Comparison of ENCODE assay signal across 15 cellular contexts in the genomic region with DNA sequence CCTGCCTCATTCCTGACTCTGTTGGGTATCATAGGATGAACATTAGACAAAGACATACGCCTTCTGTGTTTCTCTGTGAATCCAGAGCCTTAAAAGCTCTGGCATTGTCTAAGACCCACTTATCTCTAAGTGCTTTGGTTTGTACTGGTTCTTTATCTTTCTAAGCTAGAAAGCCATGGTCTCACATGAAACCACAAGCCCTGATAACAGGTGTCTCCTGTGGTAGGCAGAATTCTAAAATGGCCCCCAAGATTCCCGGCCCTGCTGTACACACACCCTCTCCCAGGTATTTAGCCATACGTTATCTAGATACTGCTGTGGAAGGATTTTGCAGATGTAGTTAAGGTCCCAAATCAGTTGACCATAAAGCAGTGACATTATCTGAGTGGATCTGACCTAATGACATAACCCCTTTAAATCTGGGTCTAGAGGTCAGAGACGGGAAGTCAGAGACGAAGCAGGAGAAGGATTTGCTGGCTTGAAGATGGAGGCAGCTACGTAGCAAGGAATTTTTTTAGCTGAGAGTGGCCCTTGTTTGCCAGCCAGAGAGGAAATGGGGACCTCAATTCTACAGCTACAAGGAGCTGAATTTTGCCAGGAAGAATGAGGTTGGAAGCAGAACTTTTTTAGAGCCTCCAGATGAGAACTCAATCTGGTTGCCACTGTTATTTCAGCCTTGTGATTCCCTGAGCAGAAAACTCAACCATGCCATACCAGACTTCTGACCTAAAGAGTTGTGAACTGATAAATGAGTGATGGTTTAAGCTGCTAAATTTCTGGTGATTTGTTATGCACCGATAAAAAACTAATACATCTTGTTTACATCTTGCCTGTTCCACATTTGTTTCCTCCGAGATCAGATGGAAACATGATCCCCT.
DNase-seq lines count a peak whose midpoint lies in the region; ATAC-seq and TF ChIP-seq lines count a peak whose summit lies in the region.
"Had no signal": no experiment of that assay in that cellular context is flagged by ENCODE, and none has a peak within 500 bp of the region (broad histone marks: within the 10 kb centered on the region; RNA-seq: fewer than 3 reads in every experiment).

No MANE protein-coding gene starts in this region.

- H3K9ac ChIP-seq in H9 (ENCODE audit: extremely low read depth, insufficient read length, low read length) (no peak overlapping the region), mammary epithelial cell (ENCODE audit: insufficient read depth, low read length) (no peak overlapping the region), neuronal stem cell (ENCODE audit: low read depth, low read length, poor library complexity) (no peak overlapping the region)

- no peak overlapping the region for H3K4me2 ChIP-seq in H9 (ENCODE audit: insufficient read depth, insufficient read length, low read length)
- H3K4me2 ChIP-seq in mammary epithelial cell (ENCODE audit: insufficient read depth, low read depth, low read length) = peak overlapping the region; percentile 57
- H3K4me2 ChIP-seq in neuronal stem cell (ENCODE audit: insufficient read depth, low read length, poor library complexity, severe bottlenecking) = no peak overlapping the region

- H2BK5ac ChIP-seq in H9 (ENCODE audit: insufficient read length, low read length) = no peak overlapping the region
- H2BK5ac ChIP-seq in neuronal stem cell (ENCODE audit: low read length) = no peak overlapping the region

- H3K14ac ChIP-seq in H9 (ENCODE audit: insufficient read depth, low read length) (no peak overlapping the region), neuronal stem cell (ENCODE audit: low read length) (no peak overlapping the region)

- H4K8ac ChIP-seq in H9 (replicated peaks; ENCODE audit: insufficient read length, low read depth, low read length) = no peak overlapping the region
- no peak overlapping the region for H4K8ac ChIP-seq in neuronal stem cell (ENCODE audit: low read depth, low read length)

- DNase-seq in H9 = no peak
- DNase-seq in NCI-H345 (lab: John Stamatoyannopoulos, UW) = peak; percentile 34
- DNase-seq in mammary epithelial cell = no peak
- DNase-seq in neuronal stem cell (ENCODE audit: low spot score) = no peak
- DNase-seq in KBM-7 = no peak
- DNase-seq: activated CD4-positive, alpha-beta T cell treated with anti-CD3 and anti-CD28 coated beads for 36 hours; activated effector memory CD4-positive, alpha-beta T cell treated with anti-CD3 and anti-CD28 coated beads, Interleukin-2, amount 50 U/mL, for 16 hours; amygdala; Calu3; left colon; NCI-H524 treated with DMSO at 0.1 percent for 48 hours had no signal

- H3K27me3 ChIP-seq in H9 (ENCODE audit: insufficient read depth, low read length) = no peaks in the 10 kb centered on the region
- no peaks in the 10 kb centered on the region for H3K27me3 ChIP-seq in mammary epithelial cell (ENCODE audit: insufficient read depth, low read length)
- no peaks in the 10 kb centered on the region for H3K27me3 ChIP-seq in neuronal stem cell (ENCODE audit: control insufficient read depth in 3 of 3, insufficient read depth in 3 of 3, low read depth in 1 of 3, low read length in 3 of 3)

- BruUV-seq in mammary epithelial cell (replicated peaks; lab: Mats Ljungman, UMichigan) = no TSS peak

- H3K36me3 ChIP-seq in mammary epithelial cell (ENCODE audit: insufficient read depth, low read length) = no peaks in the 10 kb centered on the region
- no peaks in the 10 kb centered on the region for H3K36me3 ChIP-seq in neuronal stem cell (replicated peaks in 1 of 2; ENCODE audit: control insufficient read depth in 2 of 2, insufficient read depth in 2 of 2, low read length in 2 of 2)

- WGBS in H9 (ENCODE audit: extremely low coverage, insufficient read length, low lambda C conversion rate) = no CpG with 5 or more reads among the region's 8 CpGs
- 77% methylated on average over 8 of the region's 8 CpGs for WGBS in mammary epithelial cell (ENCODE audit: low coverage, missing lambda C conversion rate)
- WGBS in neuronal stem cell (ENCODE audit: extremely low coverage in 2 of 2, insufficient read length in 2 of 2, insufficient replicate concordance in 1 of 2), 2 donors = no CpG with 5 or more reads among the region's 8 CpGs

- H2BK12ac ChIP-seq in H9 (ENCODE audit: insufficient read length, low read depth, low read length) (no peak overlapping the region), neuronal stem cell (ENCODE audit: low read length) (no peak overlapping the region)

- H3K4me3 ChIP-seq in mammary epithelial cell (replicated peaks in 1 of 3; ENCODE audit: insufficient read depth in 1 of 3, low read depth in 2 of 3, low read length in 3 of 3) (no peak overlapping the region), neuronal stem cell (ENCODE audit: low read length in 2 of 2) (no peak overlapping the region)

- dilution Hi-C loops in mammary epithelial cell (cut with HindIII; ENCODE audit: low sequenced_read_pairs) = loop anchor here (5.0 kb wide), 1 partner anchor 34 kb away; no protein-coding TSS in a partner anchor

- H3K4me3 Mint-ChIP-seq in H9 = no peak overlapping the region
- H3K4me3 Mint-ChIP-seq: activated CD4-positive, alpha-beta T cell treated with anti-CD3 and anti-CD28 coated beads for 36 hours; B cell had no signal

- H3K4me1 ChIP-seq in H9 (ENCODE audit: insufficient read depth, low read length) (peaks cover 15% of the 10 kb centered on the region; the same call in 1 of the 2 replicates), mammary epithelial cell (ENCODE audit: insufficient read depth, low read length) (peaks cover 44% of the 10 kb centered on the region), neuronal stem cell (ENCODE audit: control insufficient read depth in 2 of 2, insufficient read depth in 1 of 2, low read depth in 1 of 2, low read length in 2 of 2) (peaks cover 10 to 19% of the 10 kb centered on the region in 2 donors)

- peak overlapping the region in 2 of 3 experiments; percentile 74 to 83; a peak in 5 of 7 replicates for H3K27ac Mint-ChIP-seq in H9
- H3K27ac Mint-ChIP-seq: activated CD4-positive, alpha-beta T cell treated with anti-CD3 and anti-CD28 coated beads for 36 hours; B cell had no signal

- H2AK5ac ChIP-seq in H9 (ENCODE audit: insufficient read length, low read length) (no peak overlapping the region), neuronal stem cell (ENCODE audit: low read depth, low read length) (no peak overlapping the region)

- H3K23ac ChIP-seq in H9 (ENCODE audit: insufficient read length, low read depth, low read length) (no peak overlapping the region), neuronal stem cell (ENCODE audit: low read depth, low read length, poor library complexity) (no peak overlapping the region)

- in situ Hi-C loops in mammary epithelial cell (cut with MboI; ENCODE audit: low sequenced_read_pairs in 2 of 2) (no loop called here), KBM-7 (cut with MboI; ENCODE audit: low pct_unique_long_range_greater_than_20kb, low sequenced_read_pairs) (no loop called here)

- ATAC-seq in GM21367 (IDR thresholded peaks at IDR 0.05; ENCODE audit: unreplicated experiment) (no peak), GM18498 (IDR thresholded peaks at IDR 0.05; ENCODE audit: unreplicated experiment) (no peak), GM19035 (IDR thresholded peaks at IDR 0.05; ENCODE audit: unreplicated experiment) (no peak)
- ATAC-seq: activated CD4-positive, alpha-beta T cell treated with anti-CD3 and anti-CD28 coated beads for 36 hours; left colon had no signal

- H3K9me3 ChIP-seq in H9 (ENCODE audit: control insufficient read depth, low read depth, low read length) = no peaks in the 10 kb centered on the region
- H3K9me3 ChIP-seq in mammary epithelial cell (replicated peaks; ENCODE audit: insufficient read depth, low read length) = no peaks in the 10 kb centered on the region
- H3K9me3 ChIP-seq in neuronal stem cell (replicated peaks in 1 of 2; ENCODE audit: control insufficient read depth in 2 of 2, insufficient read depth in 1 of 2, low read depth in 1 of 2, low read length in 2 of 2) = no peaks in the 10 kb centered on the region

- H3K56ac ChIP-seq in H9 (ENCODE audit: insufficient read length, low read depth, low read length) = no peak overlapping the region

- no peaks in the 10 kb centered on the region for H4K20me1 ChIP-seq in H9 (ENCODE audit: control insufficient read depth, insufficient read depth, insufficient read length)
- no peaks in the 10 kb centered on the region for H4K20me1 ChIP-seq in mammary epithelial cell (ENCODE audit: insufficient read depth, low read length)

- H3K23me2 ChIP-seq in H9 (ENCODE audit: insufficient read length, low read depth, low read length, poor library complexity, severe bottlenecking) = no peaks in the 10 kb centered on the region

- H3K4me1 Mint-ChIP-seq in H9 = peaks cover 62 to 65% of the 10 kb centered on the region in 2 experiments
- H3K4me1 Mint-ChIP-seq: B cell had no signal

- no peaks in the 10 kb centered on the region for H3K9me3 Mint-ChIP-seq in H9

- CTCF ChIA-PET in mammary epithelial cell (lab: Charles Lee; ENCODE audit: low non-redundant PET) = interaction anchor here (0.7 kb wide), 1 partner anchor 156 kb away, joined by 9 read pairs; no protein-coding TSS in a partner anchor

- TF ChIP-seq CTCF in H9 (conservative IDR thresholded peaks at IDR 0.05) (no peak), mammary epithelial cell (conservative IDR thresholded peaks at IDR 0.05 in 1 of 2, IDR thresholded peaks at IDR 0.05 in 1 of 2; ENCODE audit: extremely low read depth in 1 of 2, insufficient read depth in 1 of 2, low read depth in 1 of 2, low read length in 2 of 2) (no peak)

- H3K27ac ChIP-seq in H9 (ENCODE audit: insufficient read length, low read depth, low read length) = no peak overlapping the region
- H3K27ac ChIP-seq in mammary epithelial cell (ENCODE audit: insufficient read depth, low read depth, low read length) = peak overlapping the region; percentile 55
- peak overlapping the region; percentile 17 for H3K27ac ChIP-seq in neuronal stem cell (replicated peaks; ENCODE audit: low read length)

- H2AFZ ChIP-seq in H9 (ENCODE audit: low read length) = no peak overlapping the region
- H2AFZ ChIP-seq in mammary epithelial cell (ENCODE audit: low read depth, low read length) = no peak overlapping the region
- no peak overlapping the region for H2AFZ ChIP-seq in neuronal stem cell (ENCODE audit: low read length)

- H2BK20ac ChIP-seq in H9 (ENCODE audit: low read depth, low read length, poor library complexity, severe bottlenecking) = no peak overlapping the region

- H3K79me1 ChIP-seq in H9 (ENCODE audit: insufficient read depth, low read depth, low read length, poor library complexity, severe bottlenecking) = no peaks in the 10 kb centered on the region
- no peaks in the 10 kb centered on the region for H3K79me1 ChIP-seq in neuronal stem cell (ENCODE audit: low read depth, low read length)

- intact Hi-C loops in mammary epithelial cell (cut with micrococcal nuclease) = loop anchor here (2.0 to 10.0 kb wide), 2 partner anchors 24 to 64 kb away; no protein-coding TSS in a partner anchor

- H3K18ac ChIP-seq in H9 (ENCODE audit: insufficient read length, low read depth, low read length) (no peak overlapping the region), neuronal stem cell (ENCODE audit: low read length) (no peak overlapping the region)

- H3K4ac ChIP-seq in H9 (ENCODE audit: low read depth, low read length) (no peak overlapping the region), neuronal stem cell (ENCODE audit: low read length) (no peak overlapping the region)

- H3K79me2 ChIP-seq in H9 (ENCODE audit: insufficient read depth, low read length) (no peaks in the 10 kb centered on the region), mammary epithelial cell (ENCODE audit: insufficient read depth, low read length) (no peaks in the 10 kb centered on the region)

- H4K91ac ChIP-seq in H9 (ENCODE audit: insufficient read length, low read depth, low read length) = no peak overlapping the region
- H4K91ac ChIP-seq in neuronal stem cell (ENCODE audit: low read depth, low read length, poor library complexity) = no peak overlapping the region

- no peak overlapping the region for H3T11ph ChIP-seq in H9 (ENCODE audit: low read length)

- no peaks in the 10 kb centered on the region for H3K27me3 Mint-ChIP-seq in H9 (ENCODE audit: low read depth)
- H3K27me3 Mint-ChIP-seq: activated CD4-positive, alpha-beta T cell treated with anti-CD3 and anti-CD28 coated beads for 36 hours; B cell had no signal

- H2BK120ac ChIP-seq in H9 (ENCODE audit: low read depth, low read length, poor library complexity, severe bottlenecking) (no peak overlapping the region), neuronal stem cell (ENCODE audit: low read depth, low read length) (no peak overlapping the region)

- peaks cover 0 to 2% (median 0%) of the 10 kb centered on the region in 3 experiments; a peak in 3 of 7 replicates for H3K36me3 Mint-ChIP-seq in H9 (ENCODE audit: insufficient read depth in 1 of 3, low read depth in 3 of 3)

- no peak overlapping the region for H2BK15ac ChIP-seq in H9 (ENCODE audit: low read depth, low read length)
- no peak overlapping the region for H2BK15ac ChIP-seq in neuronal stem cell (ENCODE audit: low read length)

- no peak overlapping the region for H4K5ac ChIP-seq in H9 (ENCODE audit: insufficient read length, low read depth, low read length)
